In genomic region chr3:24365168-24365567, GRCh38 we compare ENCODE assay signal across 11 cellular contexts.
DNase-seq lines count a peak whose midpoint lies in the region; TF ChIP-seq lines count a peak whose summit lies in the region.
"Had no signal": no experiment of that assay in that cellular context is flagged by ENCODE, and none has a peak within 500 bp of the region (broad histone marks: within the 10 kb centered on the region; RNA-seq: fewer than 3 reads in every experiment).

No MANE protein-coding gene starts in this region.

- H3F3A ChIP-seq in smooth muscle cell (ENCODE audit: low read depth): no peaks in the 10 kb centered on the region

- H3K4me1 Mint-ChIP-seq in activated naive CD8-positive, alpha-beta T cell treated with anti-CD3 and anti-CD28 coated beads for 36 hours: no peaks in the 10 kb centered on the region

- H3K36me3 Mint-ChIP-seq in activated naive CD8-positive, alpha-beta T cell treated with anti-CD3 and anti-CD28 coated beads for 36 hours: no peaks in the 10 kb centered on the region

- H3K4me1 ChIP-seq in adipocyte (ENCODE audit: control insufficient read depth, insufficient read depth, low read length): peaks cover 47% of the 10 kb centered on the region
- peaks cover 0 to 17% of the 10 kb centered on the region in 2 donors for H3K4me1 ChIP-seq in right atrium auricular region
- peaks cover 18% of the 10 kb centered on the region for H3K4me1 ChIP-seq in smooth muscle cell (ENCODE audit: low read depth)

- no peaks in the 10 kb centered on the region for H3K79me2 ChIP-seq in smooth muscle cell (ENCODE audit: low read depth)

- H3K4me3 ChIP-seq in adipocyte (ENCODE audit: low read length): peak overlapping the region; percentile 40
- no peak overlapping the region for H3K4me3 ChIP-seq in right atrium auricular region
- no peak overlapping the region for H3K4me3 ChIP-seq in smooth muscle cell
- H3K4me3 ChIP-seq in coronary artery: no peak overlapping the region

- peak overlapping the region; percentile 61 for H3K9ac ChIP-seq in adipocyte (ENCODE audit: low read length)
- H3K9ac ChIP-seq in smooth muscle cell (ENCODE audit: low read depth): peak overlapping the region; percentile 3

- no peaks in the 10 kb centered on the region for H4K20me1 ChIP-seq in smooth muscle cell (ENCODE audit: low read depth)

- no peaks in the 10 kb centered on the region for H3K9me3 Mint-ChIP-seq in activated naive CD8-positive, alpha-beta T cell treated with anti-CD3 and anti-CD28 coated beads for 36 hours

- peak overlapping the region in 1 of 2 donors; percentile 45 for H3K27ac ChIP-seq in right atrium auricular region
- H3K27ac ChIP-seq in smooth muscle cell (ENCODE audit: low read depth): peak overlapping the region; percentile 76
- peak overlapping the region in 1 of 2 donors; percentile 59 for H3K27ac ChIP-seq in coronary artery
- H3K27ac ChIP-seq: neutrophil had no signal

- TF ChIP-seq CTCF in right atrium auricular region (IDR thresholded peaks at IDR 0.05) (peak in 1 of 2 donors; percentile 57), smooth muscle cell (IDR thresholded peaks at IDR 0.05; ENCODE audit: borderline replicate concordance, insufficient read depth, poor library complexity, severe bottlenecking) (no peak), coronary artery (IDR thresholded peaks at IDR 0.05) (no peak)

- H3K27me3 Mint-ChIP-seq in activated naive CD8-positive, alpha-beta T cell treated with anti-CD3 and anti-CD28 coated beads for 36 hours: no peaks in the 10 kb centered on the region

- H2AFZ ChIP-seq in smooth muscle cell (ENCODE audit: low read depth): no peak overlapping the region

- no peaks in the 10 kb centered on the region for H3K36me3 ChIP-seq in adipocyte (ENCODE audit: control insufficient read depth, insufficient read depth, low read length, severe bottlenecking)
- no peaks in the 10 kb centered on the region for H3K36me3 ChIP-seq in right atrium auricular region
- no peaks in the 10 kb centered on the region for H3K36me3 ChIP-seq in smooth muscle cell (ENCODE audit: low read depth)
- H3K36me3 ChIP-seq: neutrophil had no signal

- H3K27ac Mint-ChIP-seq in activated naive CD8-positive, alpha-beta T cell treated with anti-CD3 and anti-CD28 coated beads for 36 hours: no peak overlapping the region

- no peaks in the 10 kb centered on the region for H3K27me3 ChIP-seq in adipocyte (replicated peaks; ENCODE audit: control insufficient read depth, insufficient read depth, low read length)
- H3K27me3 ChIP-seq in right atrium auricular region: no peaks in the 10 kb centered on the region
- H3K27me3 ChIP-seq in smooth muscle cell (ENCODE audit: low read depth): no peaks in the 10 kb centered on the region
- H3K27me3 ChIP-seq: neutrophil had no signal

- peak overlapping the region; percentile 55 for H3K4me2 ChIP-seq in smooth muscle cell

- no peak overlapping the region for H3K4me3 Mint-ChIP-seq in activated naive CD8-positive, alpha-beta T cell treated with anti-CD3 and anti-CD28 coated beads for 36 hours

- peak; percentile 28 for DNase-seq in HK-2 (ENCODE audit: unreplicated experiment)
- DNase-seq in adipocyte (ENCODE audit: low read depth): peak; percentile 93
- DNase-seq in right atrium auricular region (ENCODE audit: low spot score): peak; percentile 64
- no peak for DNase-seq in smooth muscle cell (lab: John Stamatoyannopoulos, UW; ENCODE audit: unreplicated experiment)
- DNase-seq in NCI-H1930 (lab: John Stamatoyannopoulos, UW): no peak
- no peak for DNase-seq in activated naive CD8-positive, alpha-beta T cell treated with anti-CD3 and anti-CD28 coated beads for 36 hours
- DNase-seq in coronary artery (ENCODE audit: low spot score): no peak
- DNase-seq in stimulated activated naive CD4-positive, alpha-beta T cell (lab: John Stamatoyannopoulos, UW): no peak
- DNase-seq: activated T-cell treated with anti-CD3 and anti-CD28 coated beads, Interleukin-2, amount 50 U/mL, for 1 hour; NCI-H1048 had no signal

- H3K9me3 ChIP-seq in adipocyte (ENCODE audit: control insufficient read depth, low read length): no peaks in the 10 kb centered on the region
- H3K9me3 ChIP-seq in right atrium auricular region: no peaks in the 10 kb centered on the region
- H3K9me3 ChIP-seq in smooth muscle cell (replicated peaks; ENCODE audit: low read depth): no peaks in the 10 kb centered on the region
- H3K9me3 ChIP-seq: neutrophil had no signal

- 1% methylated on average over 2 of the region's 2 CpGs for WGBS in smooth muscle cell (ENCODE audit: low lambda C conversion rate)

Comparison
In these comparisons a context has a peak if more than half of its experiments do, and no peak if none do; other contexts are left out.
1. DNase-seq: peak in HK-2 (single experiment), adipocyte (single experiment) and right atrium auricular region (single experiment); none in smooth muscle cell (single experiment), NCI-H1930 (0 of 2), activated naive CD8-positive, alpha-beta T cell treated with anti-CD3 and anti-CD28 coated beads for 36 hours (single experiment), coronary artery (single experiment) and stimulated activated naive CD4-positive, alpha-beta T cell (0 of 6).